Comparison of ENCODE assay signal across 21 cellular contexts in the genomic region with DNA sequence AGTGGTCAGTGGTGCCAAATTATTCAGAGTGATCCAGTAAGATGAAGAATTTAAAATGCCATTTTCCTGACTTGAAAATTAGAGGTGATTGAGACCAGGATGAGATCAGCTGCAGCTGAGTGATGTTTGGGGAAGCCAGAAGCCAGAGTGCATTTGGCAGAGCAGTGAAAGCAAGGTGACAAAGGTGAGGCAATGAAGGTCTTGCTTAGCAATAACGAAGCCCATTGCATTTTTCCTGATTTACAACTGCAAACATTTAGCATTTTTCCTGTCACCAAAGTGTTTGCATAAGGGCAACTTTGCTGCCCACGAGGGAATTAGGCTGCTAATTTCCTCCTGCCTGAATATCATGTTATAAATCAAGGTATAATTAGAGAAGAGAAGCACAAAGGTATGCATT.
"Had no signal": no experiment of that assay in that cellular context is flagged by ENCODE, and none has a peak within 500 bp of the region (broad histone marks: within the 10 kb centered on the region; RNA-seq: fewer than 3 reads in every experiment).

No MANE protein-coding gene starts in this region.

- H3K27me3 ChIP-seq: colonic mucosa, dorsolateral prefrontal cortex, hepatocyte, neutrophil, pancreas, upper lobe of left lung had no signal

- H3K4me2 ChIP-seq: hepatocyte had no signal

- H3K4me3 ChIP-seq: colonic mucosa, dorsolateral prefrontal cortex, hepatocyte, pancreas, psoas muscle, upper lobe of left lung had no signal

- H3K36me3 ChIP-seq: colonic mucosa, neutrophil, pancreas, upper lobe of left lung had no signal

- H3K27ac ChIP-seq: colonic mucosa, dorsolateral prefrontal cortex, hepatocyte, neutrophil, pancreas, psoas muscle, upper lobe of left lung had no signal

- ATAC-seq: effector memory CD8-positive, alpha-beta T cell; esophagus mucosa; natural killer cell; psoas muscle; right cardiac atrium had no signal

- H2AFZ ChIP-seq: hepatocyte had no signal

- H3K4me1 ChIP-seq: colonic mucosa, pancreas, psoas muscle, upper lobe of left lung had no signal

- DNase-seq: activated CD4-positive, alpha-beta memory T cell treated with anti-CD3 and anti-CD28 coated beads for 36 hours; activated CD4-positive, alpha-beta T cell treated with anti-CD3 and anti-CD28 coated beads for 48 hours; activated naive CD4-positive, alpha-beta T cell treated with Interleukin-2 at 50 U/mL for 16 hours; activated naive CD8-positive, alpha-beta T cell treated with anti-CD3 and anti-CD28 coated beads for 36 hours; activated T-cell treated with anti-CD3 and anti-CD28 coated beads, Interleukin-2, amount 50 U/mL, for 48 hours; colonic mucosa; dorsolateral prefrontal cortex; effector memory CD8-positive, alpha-beta T cell; glutamatergic neuron; kidney glomerular epithelial cell; midbrain; natural killer cell; psoas muscle; right cardiac atrium; stimulated activated CD4-positive, alpha-beta T cell treated with anti-CD3 and anti-CD28 coated beads, Interleukin-4, amount 100 ng/mL, for 24 hours; stimulated activated naive CD4-positive, alpha-beta T cell treated with Interleukin-2 at 50 U/mL for 16 hours; upper lobe of left lung had no signal

- H3K9me3 ChIP-seq: colonic mucosa, neutrophil, pancreas, psoas muscle, upper lobe of left lung had no signal
